ENCODE assay signal across 1 cellular context in the genomic region with DNA sequence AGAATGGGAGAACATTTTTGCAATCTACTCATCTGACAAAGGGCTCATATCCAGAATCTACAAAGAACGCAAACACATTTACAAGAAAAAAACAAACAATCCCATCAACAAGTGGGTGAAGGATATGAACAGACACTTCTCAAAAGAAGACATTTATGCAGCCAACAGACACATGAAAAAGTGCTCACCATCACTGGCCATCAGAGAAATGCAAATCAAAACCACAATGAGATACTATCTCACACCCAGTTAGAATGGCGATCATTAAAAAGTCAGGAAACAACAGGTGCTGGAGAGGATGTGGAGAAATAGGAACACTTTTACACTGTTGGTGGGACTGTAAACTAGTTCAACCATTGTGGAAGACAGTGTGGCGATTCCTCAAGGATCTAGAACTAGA.
A peak's percentile ranks its signal among the peaks of the same experiment; 100 is the strongest.
TF ChIP-seq lines count a peak whose summit lies in the region.
"Not testable (repeated sequence)": the region's sequence is repeated elsewhere in the genome, so short reads cannot be mapped to it uniquely, and the experiment has no call there.

No MANE protein-coding gene starts in this region.

- not testable (repeated sequence) for H3K4me1 ChIP-seq in HEK293 (ENCODE audit: control insufficient read depth, insufficient read depth, low read length)

- not testable (repeated sequence) for H3K4me3 ChIP-seq in HEK293 (ENCODE audit: low read depth, low read length)

- TF ChIP-seq CTCF in HEK293 (tag by site-specific recombination; IDR thresholded peaks at IDR 0.05) = not testable (repeated sequence)

- not testable (repeated sequence) for H3K27ac ChIP-seq in HEK293 (ENCODE audit: extremely low read depth, low read depth, low read length)

- POLR2A ChIA-PET in HEK293 (lab: Yijun Ruan, JAX) = not testable (repeated sequence)

- H3K36me3 ChIP-seq in HEK293 (ENCODE audit: control insufficient read depth in 2 of 2, insufficient read depth in 1 of 2, low read length in 2 of 2) = not testable (repeated sequence)

- CTCF ChIA-PET in HEK293 (lab: Yijun Ruan, JAX) = not testable (repeated sequence)

- not testable (repeated sequence) for H3K9me3 ChIP-seq in HEK293 (ENCODE audit: control insufficient read depth, insufficient read depth, low read depth, low read length)

TF ChIP-seq in HEK293, 187 proteins besides CTCF, POLR2A, EP300 and RAD21:
- peak; percentile 90 for TF ChIP-seq SCRT2 (tag by site-specific recombination; IDR thresholded peaks at IDR 0.05)
- TF ChIP-seq SCRT1 (tag by site-specific recombination; IDR thresholded peaks at IDR 0.05; ENCODE audit: borderline replicate concordance) = peak; percentile 66; the same call in 1 of the 2 replicates
